ENCODE assay signal across 1 cellular context in the genomic region with DNA sequence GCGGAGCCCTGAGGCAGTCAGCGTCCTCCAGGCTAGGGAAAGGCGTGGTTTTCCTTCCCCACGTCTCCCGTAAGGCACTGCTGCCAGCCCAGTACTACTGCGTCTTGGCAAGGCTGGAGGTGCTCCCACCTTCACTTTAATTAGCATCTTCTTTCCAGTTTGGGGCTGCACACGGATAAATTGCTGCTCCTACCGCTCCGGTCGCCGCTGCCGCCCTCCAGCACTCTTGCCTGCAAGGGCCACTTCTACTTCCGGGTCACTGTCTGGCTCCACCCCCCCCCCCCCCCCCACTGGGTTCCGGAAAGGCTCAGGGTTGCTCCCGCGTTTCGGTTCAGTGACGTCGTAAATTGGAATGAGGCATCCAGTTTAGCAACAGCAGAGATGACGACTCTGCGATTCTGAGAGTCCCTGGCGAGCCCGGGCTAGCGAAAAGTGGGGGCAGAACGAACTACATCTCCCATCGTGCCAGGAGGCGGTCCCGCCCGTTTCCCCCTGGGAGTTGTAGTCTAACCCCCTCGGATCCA.
A peak's percentile ranks its signal among the peaks of the same experiment; 100 is the strongest.
TF ChIP-seq lines count a peak whose summit lies in the region.

A gene (minus strand): TSS at position 247 of the 524 bp plus-strand sequence. CDS start 100 bp downstream, at position 147.

TF ChIP-seq in A549, 52 proteins besides CTCF, POLR2A, EP300 and RAD21 (continued from another document):
- TF ChIP-seq CBX2 (IDR thresholded peaks at IDR 0.05; ENCODE audit: borderline replicate concordance, low read depth) (no peak), GATA3 (IDR thresholded peaks at IDR 0.05; ENCODE audit: borderline replicate concordance) (no peak), HOXB5 (CRISPR knock-in tag; IDR thresholded peaks at IDR 0.05) (no peak), HDAC2 (IDR thresholded peaks at IDR 0.05) (no peak), SREBF2 (IDR thresholded peaks at IDR 0.05) (no peak), PHF8 (IDR thresholded peaks at IDR 0.05; ENCODE audit: borderline replicate concordance, low read depth) (peak; percentile 31; the same call in 1 of the 2 replicates), TFCP2L1 (CRISPR knock-in tag; IDR thresholded peaks at IDR 0.05) (no peak), SMC3 (IDR thresholded peaks at IDR 0.05) (no peak), ZSCAN20 (CRISPR knock-in tag; IDR thresholded peaks at IDR 0.05) (no peak)
- TF ChIP-seq, protein P1, sequence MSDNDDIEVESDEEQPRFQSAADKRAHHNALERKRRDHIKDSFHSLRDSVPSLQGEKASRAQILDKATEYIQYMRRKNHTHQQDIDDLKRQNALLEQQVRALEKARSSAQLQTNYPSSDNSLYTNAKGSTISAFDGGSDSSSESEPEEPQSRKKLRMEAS (IDR thresholded peaks at IDR 0.05): no peak
- TF ChIP-seq, protein P2, sequence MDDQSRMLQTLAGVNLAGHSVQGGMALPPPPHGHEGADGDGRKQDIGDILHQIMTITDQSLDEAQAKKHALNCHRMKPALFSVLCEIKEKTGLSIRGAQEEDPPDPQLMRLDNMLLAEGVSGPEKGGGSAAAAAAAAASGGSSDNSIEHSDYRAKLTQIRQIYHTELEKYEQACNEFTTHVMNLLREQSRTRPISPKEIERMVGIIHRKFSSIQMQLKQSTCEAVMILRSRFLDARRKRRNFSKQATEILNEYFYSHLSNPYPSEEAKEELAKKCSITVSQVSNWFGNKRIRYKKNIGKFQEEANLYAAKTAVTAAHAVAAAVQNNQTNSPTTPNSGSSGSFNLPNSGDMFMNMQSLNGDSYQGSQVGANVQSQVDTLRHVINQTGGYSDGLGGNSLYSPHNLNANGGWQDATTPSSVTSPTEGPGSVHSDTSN (IDR thresholded peaks at IDR 0.05): peak; percentile 43; the same call in 1 of the 2 replicates
- TF ChIP-seq, protein P3, sequence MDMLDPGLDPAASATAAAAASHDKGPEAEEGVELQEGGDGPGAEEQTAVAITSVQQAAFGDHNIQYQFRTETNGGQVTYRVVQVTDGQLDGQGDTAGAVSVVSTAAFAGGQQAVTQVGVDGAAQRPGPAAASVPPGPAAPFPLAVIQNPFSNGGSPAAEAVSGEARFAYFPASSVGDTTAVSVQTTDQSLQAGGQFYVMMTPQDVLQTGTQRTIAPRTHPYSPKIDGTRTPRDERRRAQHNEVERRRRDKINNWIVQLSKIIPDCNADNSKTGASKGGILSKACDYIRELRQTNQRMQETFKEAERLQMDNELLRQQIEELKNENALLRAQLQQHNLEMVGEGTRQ (IDR thresholded peaks at IDR 0.05): no peak
- TF ChIP-seq, protein P4, sequence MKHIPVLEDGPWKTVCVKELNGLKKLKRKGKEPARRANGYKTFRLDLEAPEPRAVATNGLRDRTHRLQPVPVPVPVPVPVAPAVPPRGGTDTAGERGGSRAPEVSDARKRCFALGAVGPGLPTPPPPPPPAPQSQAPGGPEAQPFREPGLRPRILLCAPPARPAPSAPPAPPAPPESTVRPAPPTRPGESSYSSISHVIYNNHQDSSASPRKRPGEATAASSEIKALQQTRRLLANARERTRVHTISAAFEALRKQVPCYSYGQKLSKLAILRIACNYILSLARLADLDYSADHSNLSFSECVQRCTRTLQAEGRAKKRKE (CRISPR knock-in tag; IDR thresholded peaks at IDR 0.05; ENCODE audit: low read depth): no peak
- TF ChIP-seq, protein P5, sequence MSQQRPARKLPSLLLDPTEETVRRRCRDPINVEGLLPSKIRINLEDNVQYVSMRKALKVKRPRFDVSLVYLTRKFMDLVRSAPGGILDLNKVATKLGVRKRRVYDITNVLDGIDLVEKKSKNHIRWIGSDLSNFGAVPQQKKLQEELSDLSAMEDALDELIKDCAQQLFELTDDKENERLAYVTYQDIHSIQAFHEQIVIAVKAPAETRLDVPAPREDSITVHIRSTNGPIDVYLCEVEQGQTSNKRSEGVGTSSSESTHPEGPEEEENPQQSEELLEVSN (IDR thresholded peaks at IDR 0.05; ENCODE audit: borderline replicate concordance, low read depth): peak; percentile 48; the same call in 1 of the 2 replicates
TF ChIP-seq in A549: peak in this region for 7.
